16 cellular contexts compared by ENCODE assay signal in the genomic region with DNA sequence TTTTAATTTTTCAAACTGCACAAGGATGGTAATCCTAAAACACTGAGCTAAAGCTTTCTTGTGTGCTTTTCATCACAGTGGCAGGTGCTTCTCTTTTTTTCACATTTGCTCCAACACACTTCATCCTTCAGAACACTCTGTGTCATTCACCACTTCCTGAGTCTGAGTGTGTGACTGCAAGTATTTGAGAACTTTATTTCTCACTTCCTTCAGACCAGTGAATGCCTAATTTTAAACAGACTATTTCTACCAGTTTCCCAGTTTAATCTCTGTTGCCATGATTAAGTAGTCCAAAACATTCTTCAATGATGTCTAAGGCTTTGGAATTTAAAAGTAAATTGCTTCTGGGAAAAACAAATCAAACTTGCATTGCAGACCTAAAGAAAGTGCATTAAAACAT.
DNase-seq lines count a peak whose midpoint lies in the region; ATAC-seq and TF ChIP-seq lines count a peak whose summit lies in the region.
"Had no signal": no experiment of that assay in that cellular context is flagged by ENCODE, and none has a peak within 500 bp of the region (broad histone marks: within the 10 kb centered on the region; RNA-seq: fewer than 3 reads in every experiment).

No MANE protein-coding gene starts in this region.

- DNase-seq in GM04503 (ENCODE audit: low read depth) (peak; percentile 75), MV-4-11 (lab: John Stamatoyannopoulos, UW) (peak; percentile 13), dedifferentiated amniotic fluid mesenchymal stem cell (ENCODE audit: extremely low spot score) (peak; percentile 16), osteoblast (ENCODE audit: insufficient read length, low spot score, missing footprints) (peak; percentile 56), breast epithelium (ENCODE audit: low spot score in 2 of 2) (no peak), upper lobe of left lung (no peak)
- no peak for DNase-seq in activated naive CD4-positive, alpha-beta T cell (lab: John Stamatoyannopoulos, UW)
- DNase-seq: activated B cell treated with CpG ODN at 0.5 μM for 24 hours; activated naive CD4-positive, alpha-beta T cell treated with anti-CD3 and anti-CD28 coated beads for 36 hours; erythroblast; midbrain; pancreas; stimulated activated CD4-positive, alpha-beta T cell treated with anti-CD3 and anti-CD28 coated beads, Interleukin-12 subunit alpha, Interleukin-12 subunit beta, amount 100 ng/mL, for 4 hours had no signal

- H3K27me3 ChIP-seq in osteoblast (ENCODE audit: insufficient read depth, low read length): no peaks in the 10 kb centered on the region
- H3K27me3 ChIP-seq in breast epithelium: no peaks in the 10 kb centered on the region
- H3K27me3 ChIP-seq in upper lobe of left lung: no peaks in the 10 kb centered on the region
- H3K27me3 ChIP-seq: suprapubic skin had no signal

- H3K27ac ChIP-seq in osteoblast (ENCODE audit: low read depth, low read length): no peak overlapping the region
- no peak overlapping the region for H3K27ac ChIP-seq in breast epithelium
- no peak overlapping the region for H3K27ac ChIP-seq in upper lobe of left lung
- H3K27ac ChIP-seq: pancreas, SK-N-MC, suprapubic skin had no signal

- no peak for TF ChIP-seq POLR2A in breast epithelium (IDR thresholded peaks at IDR 0.05)
- TF ChIP-seq POLR2A in upper lobe of left lung (IDR thresholded peaks at IDR 0.05): no peak

- ATAC-seq in HG02763 (IDR thresholded peaks at IDR 0.05; ENCODE audit: unreplicated experiment) (no peak), upper lobe of left lung (ENCODE audit: low FRiP score in 2 of 2) (no peak)
- ATAC-seq: pancreas had no signal

- H4K20me1 ChIP-seq in osteoblast (ENCODE audit: insufficient read depth, low read length): no peaks in the 10 kb centered on the region

- H3K4me1 ChIP-seq in osteoblast (ENCODE audit: insufficient read depth, low read length) (peaks cover 4% of the 10 kb centered on the region), breast epithelium (no peaks in the 10 kb centered on the region), upper lobe of left lung (no peaks in the 10 kb centered on the region)
- H3K4me1 ChIP-seq: pancreas, suprapubic skin had no signal

- TF ChIP-seq EP300 in upper lobe of left lung (IDR thresholded peaks at IDR 0.05): no peak

- H3K79me2 ChIP-seq in osteoblast (ENCODE audit: insufficient read depth, low read length): no peaks in the 10 kb centered on the region

- H3K9me3 ChIP-seq in osteoblast (ENCODE audit: low read depth, low read length): no peaks in the 10 kb centered on the region
- no peaks in the 10 kb centered on the region for H3K9me3 ChIP-seq in breast epithelium
- H3K9me3 ChIP-seq in upper lobe of left lung: no peaks in the 10 kb centered on the region
- H3K9me3 ChIP-seq: pancreas, suprapubic skin had no signal

- no peak overlapping the region for H2AFZ ChIP-seq in osteoblast (ENCODE audit: low read length)

- intact Hi-C loops in breast epithelium (cut with DNase I; ENCODE audit: low total_unique reads): no loop called here

- TF ChIP-seq CTCF in osteoblast (IDR thresholded peaks at IDR 0.05; ENCODE audit: extremely low read depth, low read depth, low read length): no peak
- TF ChIP-seq CTCF in breast epithelium (IDR thresholded peaks at IDR 0.05): no peak
- TF ChIP-seq CTCF in upper lobe of left lung (IDR thresholded peaks at IDR 0.05): no peak

- no peak overlapping the region for H3K4me3 ChIP-seq in osteoblast (ENCODE audit: insufficient read depth, low read length)
- no peak overlapping the region for H3K4me3 ChIP-seq in breast epithelium
- H3K4me3 ChIP-seq in upper lobe of left lung: no peak overlapping the region
- H3K4me3 ChIP-seq: pancreas, SK-N-MC, suprapubic skin had no signal

- no peaks in the 10 kb centered on the region for H3K36me3 ChIP-seq in osteoblast (ENCODE audit: insufficient read depth, low read length)
- no peaks in the 10 kb centered on the region for H3K36me3 ChIP-seq in breast epithelium
- H3K36me3 ChIP-seq in upper lobe of left lung: no peaks in the 10 kb centered on the region
- H3K36me3 ChIP-seq: pancreas, suprapubic skin had no signal

- no peak overlapping the region for H3K4me2 ChIP-seq in osteoblast (ENCODE audit: insufficient read depth, low read length)

Comparison
In these comparisons a context has a peak if more than half of its experiments do, and no peak if none do; other contexts are left out.
1. DNase-seq: peak in GM04503 (single experiment), MV-4-11 (single experiment), dedifferentiated amniotic fluid mesenchymal stem cell (single experiment) and osteoblast (single experiment); none in activated naive CD4-positive, alpha-beta T cell (0 of 4), breast epithelium (0 of 2) and upper lobe of left lung (0 of 2).